ENCODE assay signal across 9 cellular contexts in the genomic region with DNA sequence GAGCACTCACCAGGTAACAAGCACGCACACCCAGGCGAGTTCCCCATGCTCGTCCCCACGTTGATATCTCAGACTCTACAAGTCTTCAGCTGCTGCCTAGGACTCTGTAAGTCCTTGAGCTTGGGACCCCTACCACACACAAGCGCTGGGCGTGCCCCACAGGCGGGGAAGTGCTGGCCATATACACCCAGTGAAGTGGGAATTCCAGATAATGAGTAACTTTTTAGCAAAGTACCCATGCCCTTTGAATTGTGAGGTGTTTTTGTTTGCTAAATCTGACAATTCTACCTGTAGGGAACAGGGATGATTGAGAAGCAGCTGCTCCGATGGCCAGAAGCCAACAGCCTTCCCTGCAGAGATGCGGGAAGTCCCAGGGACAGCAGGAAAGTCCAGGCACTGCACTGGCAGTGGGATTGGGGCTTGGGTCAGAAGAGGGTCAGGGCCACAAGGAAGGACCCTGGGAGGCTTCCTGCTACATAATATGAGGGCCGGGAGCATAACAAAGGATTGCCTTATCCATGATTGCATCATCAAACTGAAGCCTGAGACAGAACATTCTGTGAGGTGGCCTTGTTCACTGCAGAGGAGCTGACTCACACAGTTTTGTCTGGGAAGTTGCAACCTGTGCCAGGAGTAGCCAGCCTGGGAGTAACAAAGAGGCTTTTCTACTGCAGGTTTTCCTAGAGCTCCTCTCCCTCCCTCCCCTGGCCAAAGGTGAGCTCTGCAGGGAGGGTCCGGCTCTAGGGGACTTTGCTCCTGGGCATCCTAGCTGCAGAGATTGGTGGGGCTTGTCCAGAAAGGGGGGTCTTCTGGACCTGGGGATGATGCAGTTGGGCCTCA. TPM values are rescaled to one million over a fixed set of nuclear protein-coding genes. Genes with fewer than 3 reads are reported as not detected.
DNase-seq lines count a peak whose midpoint lies in the region; ATAC-seq and TF ChIP-seq lines count a peak whose summit lies in the region.
"Had no signal": no experiment of that assay in that cellular context is flagged by ENCODE, and none has a peak within 500 bp of the region (broad histone marks: within the 10 kb centered on the region; RNA-seq: fewer than 3 reads in every experiment).

No MANE protein-coding gene starts in this region.

- peaks cover 3% of the 10 kb centered on the region for H3K9me3 Mint-ChIP-seq in chondrocyte (ENCODE audit: low read depth)

- intact Hi-C loops in lower leg skin (cut with DNase I; ENCODE audit: low total_unique reads), result no loop called here

- peak overlapping the region; percentile 98 for H3K27ac Mint-ChIP-seq in chondrocyte (ENCODE audit: unreplicated experiment)

- peak overlapping the region; percentile 31 for H3K4me3 Mint-ChIP-seq in chondrocyte (ENCODE audit: unreplicated experiment)

- H3K4me1 Mint-ChIP-seq in chondrocyte (ENCODE audit: low read depth), result peaks cover 40% of the 10 kb centered on the region

- DNase-seq in NCI-H2107 (lab: John Stamatoyannopoulos, UW) (peak; percentile 7), NCI-H2107 treated with DMSO at 0.1 percent for 48 hours (lab: John Stamatoyannopoulos, UW; ENCODE audit: unreplicated experiment) (no peak), chondrocyte (ENCODE audit: low spot score) (peak; percentile 57), lower leg skin (ENCODE audit: low spot score in 2 of 2) (peak; percentile 82 to 91), ureter (ENCODE audit: low spot score) (peak; percentile 70), NCI-H2081 treated with DMSO at 0.1 percent for 48 hours (lab: John Stamatoyannopoulos, UW) (no peak), SHP77 treated with DMSO at 0.1 percent for 48 hours (lab: John Stamatoyannopoulos, UW) (no peak)

- no peak for TF ChIP-seq CTCF in chondrocyte (IDR thresholded peaks at IDR 0.05)
- peak in 1 of 3 donors; percentile 96 for TF ChIP-seq CTCF in lower leg skin (IDR thresholded peaks at IDR 0.05)

- no peak for TF ChIP-seq POLR2A in lower leg skin (IDR thresholded peaks at IDR 0.05)

- ATAC-seq in GM21576 (IDR thresholded peaks at IDR 0.05; ENCODE audit: unreplicated experiment), result no peak

- 49 to 62% methylated on average over 11 of the region's 11 CpGs for WGBS in lower leg skin, 2 donors

- H3K27me3 Mint-ChIP-seq in chondrocyte (ENCODE audit: low read depth), result no peaks in the 10 kb centered on the region

- H3K4me3 ChIP-seq in lower leg skin (ENCODE audit: low read depth, poor library complexity, severe bottlenecking), result no peak overlapping the region
- H3K4me3 ChIP-seq: BLaER1 treated with 17β-estradiol and CSF1 and Interleukin-3, amounts not matched to agents 10 nM and 100 nM had no signal

- no peaks in the 10 kb centered on the region for H3K36me3 Mint-ChIP-seq in chondrocyte (ENCODE audit: low read depth)

RNA-seq across cellular contexts. Expression of gene SERPINA3, which starts 13.2 kb away (rescaled TPM):
- total RNA-seq in chondrocyte (3.6 to 4.6 TPM (median 3.9 TPM) in 3 replicates), lower leg skin (10 to 100 TPM in 3 of 4 donors, 1 to 10 TPM in 1; 9.9 to 95.8 (median 25.7) TPM), ureter (106 TPM)

RNA-seq across cellular contexts. Expression of gene SERPINA5, which starts 17.8 kb away (rescaled TPM):
- total RNA-seq in chondrocyte (0.50 to 0.54 TPM in 2 of 3 replicates, not detected in the other), lower leg skin (1 to 10 TPM in 3 of 4 donors, under 1 TPM in 1; 0.38 to 4.1 (median 1.9) TPM), ureter (4.4 TPM)

RNA-seq across cellular contexts. Expression of gene SERPINA4, which starts 37.8 kb away (rescaled TPM):
- total RNA-seq in chondrocyte, result not detected in 3 replicates
- total RNA-seq in lower leg skin, result not detected
- not detected for total RNA-seq in ureter

Comparison
In these comparisons a context has a peak if more than half of its experiments do, and no peak if none do; other contexts are left out.
1. DNase-seq: peak in NCI-H2107 (single experiment), chondrocyte (single experiment), lower leg skin (2 of 2) and ureter (single experiment); none in NCI-H2107 treated with DMSO at 0.1 percent for 48 hours (single experiment), NCI-H2081 treated with DMSO at 0.1 percent for 48 hours (single experiment) and SHP77 treated with DMSO at 0.1 percent for 48 hours (single experiment).